Comparison of ENCODE assay signal across 8 cellular contexts in the genomic region with DNA sequence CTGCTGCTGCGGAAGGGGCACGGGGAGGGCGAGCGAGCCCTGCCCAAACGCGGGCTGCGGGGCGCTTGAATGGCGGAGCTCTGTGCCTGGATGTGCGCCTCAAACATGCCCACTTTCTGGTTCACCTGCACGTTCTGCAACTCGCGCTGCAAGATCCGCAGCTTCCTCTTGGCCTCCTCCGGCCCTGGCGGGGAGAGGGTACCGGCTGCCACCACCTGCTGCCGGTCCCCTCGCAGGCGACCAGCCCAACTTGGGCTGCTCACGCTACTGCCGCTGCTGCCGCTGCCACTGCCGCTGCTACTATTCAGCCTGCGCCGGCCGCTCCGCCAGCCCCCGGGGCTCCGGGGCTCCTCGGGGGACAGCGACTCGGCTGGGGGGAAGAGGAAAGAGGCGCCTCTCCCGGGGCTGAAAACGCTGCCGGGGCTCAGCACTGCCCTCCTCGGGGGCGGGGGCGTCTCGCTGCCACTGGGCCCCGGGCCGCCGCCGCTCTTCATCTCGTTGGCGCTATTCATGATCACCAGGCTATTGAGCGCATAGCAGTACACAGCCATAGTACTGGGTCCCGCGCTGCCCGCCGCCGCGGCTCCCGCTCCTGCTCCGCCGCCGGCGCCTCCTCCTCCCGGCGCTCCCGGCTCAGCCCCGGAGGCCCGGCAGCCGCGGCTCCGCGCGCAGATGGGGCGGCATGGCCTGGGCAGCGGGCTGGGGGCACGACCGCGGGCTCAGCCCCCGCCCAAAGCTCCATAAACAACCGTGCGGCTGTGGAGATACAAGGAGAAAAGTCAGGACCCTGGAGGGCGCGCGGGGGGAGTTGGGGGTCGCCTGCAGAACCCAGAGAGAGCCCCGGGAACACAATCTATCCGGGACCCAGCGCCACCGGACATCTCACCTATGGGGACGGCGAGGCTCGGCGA. TPM values are rescaled to one million over a fixed set of nuclear protein-coding genes. Genes with fewer than 3 reads are reported as not detected.
DNase-seq lines count a peak whose midpoint lies in the region; ATAC-seq and TF ChIP-seq lines count a peak whose summit lies in the region.

No MANE protein-coding gene starts in this region.

- WGBS in liver = 5% methylated on average over 89 of the region's 89 CpGs

- no peak for DNase-seq in BJ (ENCODE audit: low read depth)
- peak; percentile 58 for DNase-seq in activated CD4-positive, CD25-positive, alpha-beta regulatory T cell treated with anti-CD3 and anti-CD28 coated beads, Interleukin-2, amount 50 U/mL, for 72 hours
- peak; percentile 59 for DNase-seq in dermis blood vessel endothelial cell
- DNase-seq in stimulated activated naive CD4-positive, alpha-beta T cell (lab: John Stamatoyannopoulos, UW) = peak in 5 of 6 experiments; percentile 31 to 73 (median 57)
- no peak for DNase-seq in NK-92 treated with Interleukin-12 subunit alpha and Interleukin-12 subunit beta, amount 100 ng/mL, for 24 hours (lab: John Stamatoyannopoulos, UW)

- no peaks in the 10 kb centered on the region for H3K9me3 ChIP-seq in liver (ENCODE audit: control insufficient read depth in 4 of 4, low read length in 3 of 4)

- H3K27ac ChIP-seq in liver (ENCODE audit: low read depth in 1 of 2, low read length in 2 of 2) = peak overlapping the region in 1 of 2 donors; percentile 41

- peaks cover 17 to 41% (median 19%) of the 10 kb centered on the region in 4 donors for H3K4me1 ChIP-seq in liver (ENCODE audit: control insufficient read depth in 4 of 4, insufficient read depth in 4 of 4, low read length in 3 of 4)

- H3K27me3 ChIP-seq in BJ (ENCODE audit: control insufficient read depth, insufficient read depth, low read length) (no peaks in the 10 kb centered on the region), liver (ENCODE audit: control insufficient read depth in 4 of 4, insufficient read depth in 4 of 4, low read length in 3 of 4) (peaks cover 0 to 3% (median 2%) of the 10 kb centered on the region in 4 donors)

- peaks cover 7% of the 10 kb centered on the region for H3K36me3 ChIP-seq in BJ (ENCODE audit: control insufficient read depth, insufficient read depth, low read length)
- no peaks in the 10 kb centered on the region for H3K36me3 ChIP-seq in liver (ENCODE audit: control insufficient read depth in 4 of 4, insufficient read depth in 3 of 4, low read depth in 1 of 4, low read length in 3 of 4)

- ATAC-seq in GM19025 (IDR thresholded peaks at IDR 0.05; ENCODE audit: low read depth, unreplicated experiment) = peak; percentile 34
- ATAC-seq in HG03520 (IDR thresholded peaks at IDR 0.05; ENCODE audit: unreplicated experiment) = peak; percentile 33

- H3K4me3 ChIP-seq in BJ (ENCODE audit: low read depth, low read length) (peak overlapping the region; percentile 56), liver (ENCODE audit: low read depth in 1 of 3, low read length in 3 of 3) (peak overlapping the region in 2 of 3 donors; percentile 62 to 63)

- H3K9ac ChIP-seq in liver (ENCODE audit: low read depth in 1 of 2, low read length in 2 of 2) = peak overlapping the region in 1 of 2 donors; percentile 3

- no peak for TF ChIP-seq CTCF in BJ (IDR thresholded peaks at IDR 0.05; ENCODE audit: insufficient read depth, low read depth, low read length)
- no peak for TF ChIP-seq CTCF in liver (IDR thresholded peaks at IDR 0.05; ENCODE audit: low read depth, low read length, missing input control)

- no peak for TF ChIP-seq RAD21 in liver (IDR thresholded peaks at IDR 0.05)

- CTCF ChIA-PET in BJ (lab: Yijun Ruan, JAX) = interaction anchor here (2.0 kb wide), 1 partner anchor 91 kb away, joined by 4 read pairs; no protein-coding TSS in a partner anchor

- POLR2A ChIA-PET in BJ (lab: Charles Lee) = no interaction called here

TF ChIP-seq in liver, 16 proteins besides CTCF, POLR2A, EP300 and RAD21:
- TF ChIP-seq YY1 (IDR thresholded peaks at IDR 0.05) (no peak), FOXA2 (IDR thresholded peaks at IDR 0.05) (no peak)
- TF ChIP-seq, protein P1, sequence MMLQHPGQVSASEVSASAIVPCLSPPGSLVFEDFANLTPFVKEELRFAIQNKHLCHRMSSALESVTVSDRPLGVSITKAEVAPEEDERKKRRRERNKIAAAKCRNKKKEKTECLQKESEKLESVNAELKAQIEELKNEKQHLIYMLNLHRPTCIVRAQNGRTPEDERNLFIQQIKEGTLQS (IDR thresholded peaks at IDR 0.05) = no peak
- TF ChIP-seq, protein P2, sequence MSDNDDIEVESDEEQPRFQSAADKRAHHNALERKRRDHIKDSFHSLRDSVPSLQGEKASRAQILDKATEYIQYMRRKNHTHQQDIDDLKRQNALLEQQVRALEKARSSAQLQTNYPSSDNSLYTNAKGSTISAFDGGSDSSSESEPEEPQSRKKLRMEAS (IDR thresholded peaks at IDR 0.05) = no peak

RNA-seq across cellular contexts. Expression of gene ITPKB, which starts 1.9 kb away (rescaled TPM):
- polyA plus RNA-seq in BJ (2011; rRNA removed) (1.3 and 1.4 TPM in 2 replicates), liver (1 to 10 TPM in 1 of 2 donors, under 1 TPM in 1; 0.61 to 1.8 TPM)
- 4.1 TPM in 2 replicates for polyA minus RNA-seq in BJ (2011; rRNA and poly(A)+ RNA removed)
- total RNA-seq in dermis blood vessel endothelial cell (36.9 TPM in 2 replicates), liver (1 to 10 TPM; 5.6 to 5.8 TPM)

Comparison
In these comparisons a context has a peak if more than half of its experiments do, and no peak if none do; other contexts are left out.
1. DNase-seq: peak in activated CD4-positive, CD25-positive, alpha-beta regulatory T cell treated with anti-CD3 and anti-CD28 coated beads, Interleukin-2, amount 50 U/mL, for 72 hours (single experiment), dermis blood vessel endothelial cell (single experiment) and stimulated activated naive CD4-positive, alpha-beta T cell (5 of 6); none in BJ (single experiment) and NK-92 treated with Interleukin-12 subunit alpha and Interleukin-12 subunit beta, amount 100 ng/mL, for 24 hours (single experiment).